Comparison of ENCODE assay signal across 9 cellular contexts in the genomic region with DNA sequence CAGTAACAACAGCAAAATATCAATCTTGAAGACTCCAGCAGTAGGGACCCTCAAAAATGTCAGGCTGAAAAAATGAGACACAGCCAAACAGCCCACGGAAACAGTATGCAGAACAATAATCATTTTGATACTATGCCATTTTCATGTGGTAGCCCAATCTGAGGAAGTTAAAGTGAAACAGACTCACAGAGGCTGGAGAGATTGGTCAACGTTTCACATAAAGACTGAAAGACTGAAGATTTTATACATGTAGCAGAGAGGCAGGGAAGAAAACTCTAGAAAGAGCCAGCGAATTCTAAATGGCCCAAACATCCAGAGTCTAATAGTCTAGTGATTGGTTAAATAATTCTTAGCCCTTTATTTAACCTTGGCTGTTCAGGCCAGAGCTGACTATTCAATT. TPM values are rescaled to one million over a fixed set of nuclear protein-coding genes. Genes with fewer than 3 reads are reported as not detected.
DNase-seq lines count a peak whose midpoint lies in the region; ATAC-seq and TF ChIP-seq lines count a peak whose summit lies in the region.
"Had no signal": no experiment of that assay in that cellular context is flagged by ENCODE, and none has a peak within 500 bp of the region (broad histone marks: within the 10 kb centered on the region; RNA-seq: fewer than 3 reads in every experiment).

No MANE protein-coding gene starts in this region.

- no peak overlapping the region for H3K56ac ChIP-seq in mesendoderm (ENCODE audit: low read length)

- H3K4me1 ChIP-seq in spleen = peaks cover 25 to 56% (median 32%) of the 10 kb centered on the region in 6 donors
- no peaks in the 10 kb centered on the region for H3K4me1 ChIP-seq in mesendoderm (ENCODE audit: control insufficient read depth, low read depth, low read length)

- H3K4me1 Mint-ChIP-seq in brain = peaks cover 42% of the 10 kb centered on the region

- H2AK5ac ChIP-seq in mesendoderm (ENCODE audit: low read length) = no peak overlapping the region

- H4K5ac ChIP-seq in mesendoderm (ENCODE audit: low read length) = no peak overlapping the region

- no peak overlapping the region for H2BK15ac ChIP-seq in mesendoderm (replicated peaks; ENCODE audit: low read depth)

- peak overlapping the region in 3 of 5 experiments; percentile 11 to 64 (median 60) for H3K4me3 Mint-ChIP-seq in brain

- no peak overlapping the region for H4K8ac ChIP-seq in mesendoderm (ENCODE audit: low read depth, low read length)

- H3K27me3 ChIP-seq in spleen (replicated peaks in 1 of 7) (no peaks in the 10 kb centered on the region), mesendoderm (ENCODE audit: insufficient read depth, low read length, poor library complexity) (no peaks in the 10 kb centered on the region)

- no peak for DNase-seq in Right ventricle myocardium superior
- no peak for DNase-seq in cardiac septum (ENCODE audit: low spot score)
- DNase-seq in spleen = no peak
- no peak for DNase-seq in mesendoderm
- no peak for DNase-seq in NCI-H82 (lab: John Stamatoyannopoulos, UW)
- DNase-seq in RWPE1 (ENCODE audit: low spot score) = no peak

- peak overlapping the region in 7 of 8 donors; percentile 27 to 75 (median 70) for H3K27ac ChIP-seq in spleen
- no peak overlapping the region for H3K27ac ChIP-seq in mesendoderm (ENCODE audit: low read depth, low read length)
- H3K27ac ChIP-seq in RWPE1 = no peak overlapping the region
- H3K27ac ChIP-seq: VCaP had no signal

- H3K36me3 ChIP-seq in spleen (peaks cover 0 to 7% (median 0%) of the 10 kb centered on the region in 6 donors), mesendoderm (ENCODE audit: control insufficient read depth, insufficient read depth, low read length) (no peaks in the 10 kb centered on the region)

- intact Hi-C loops in Right ventricle myocardium superior (cut with DNase I) (no loop called here), cardiac septum (cut with DNase I) (no loop called here), spleen (cut with DNase I; ENCODE audit: low total_unique reads) (no loop called here)

- no peak overlapping the region for H3K23ac ChIP-seq in mesendoderm (ENCODE audit: low read length)

- H3K27ac Mint-ChIP-seq in brain = peak overlapping the region in 4 of 5 experiments; percentile 6 to 82 (median 59)

- H2BK120ac ChIP-seq in mesendoderm (ENCODE audit: low read depth, low read length) = no peak overlapping the region

- H3K4me3 ChIP-seq in spleen (peak overlapping the region in 2 of 8 donors; percentile 5 to 19), mesendoderm (ENCODE audit: low read length) (no peak overlapping the region)

- H3K79me1 ChIP-seq in mesendoderm (ENCODE audit: low read length) = no peaks in the 10 kb centered on the region

- CTCF ChIA-PET in RWPE1 (lab: Yijun Ruan, JAX) = no interaction called here

- 7 to 19% (median 12%) methylated on average over 3 of the region's 3 CpGs for WGBS in spleen, 5 donors
- WGBS in mesendoderm (ENCODE audit: extremely low coverage, insufficient coverage, low lambda C conversion rate) = no CpG with 5 or more reads among the region's 3 CpGs

- ATAC-seq in Right ventricle myocardium superior (ENCODE audit: poor library complexity) = peak; percentile 57
- peak; percentile 91 for ATAC-seq in HG03103 (IDR thresholded peaks at IDR 0.05; ENCODE audit: low read depth, unreplicated experiment)

- no peak overlapping the region for H3K18ac ChIP-seq in mesendoderm (ENCODE audit: low read length)

- H3K4me2 ChIP-seq in mesendoderm (ENCODE audit: low read length) = no peak overlapping the region

- H3K9me3 Mint-ChIP-seq in brain = no peaks in the 10 kb centered on the region

- TF ChIP-seq POLR2A in spleen (IDR thresholded peaks at IDR 0.05) = no peak

- no peak overlapping the region for H3K9ac ChIP-seq in mesendoderm (ENCODE audit: low read length)

- POLR2A ChIA-PET in RWPE1 (lab: Yijun Ruan, JAX; ENCODE audit: low non-redundant PET) = no interaction called here

- H3K36me3 Mint-ChIP-seq in brain = peaks cover 4% of the 10 kb centered on the region

- no peaks in the 10 kb centered on the region for H3K9me3 ChIP-seq in spleen

- TF ChIP-seq CTCF in brain (conservative IDR thresholded peaks at IDR 0.05) (no peak), spleen (IDR thresholded peaks at IDR 0.05 in 8 of 11, conservative IDR thresholded peaks at IDR 0.05 in 3 of 11) (no peak), RWPE1 (conservative IDR thresholded peaks at IDR 0.05; ENCODE audit: low read depth) (no peak)

- H3K4ac ChIP-seq in mesendoderm (ENCODE audit: low read depth, low read length) = no peak overlapping the region

- H2BK5ac ChIP-seq in mesendoderm (ENCODE audit: low read length) = no peak overlapping the region

- no peaks in the 10 kb centered on the region for H3K27me3 Mint-ChIP-seq in brain

- no peaks in the 10 kb centered on the region for H3K79me2 ChIP-seq in mesendoderm (ENCODE audit: control insufficient read depth, insufficient read depth, low read length)

RNA-seq across cellular contexts. Expression of a gene that starts 49.4 kb away (rescaled TPM):
- 4.5 TPM for total RNA-seq in Right ventricle myocardium superior
- 4.8 TPM for total RNA-seq in cardiac septum
- 4.5 TPM for polyA plus RNA-seq in brain (ENCODE audit: insufficient read depth, low read depth, low replicate concordance)
- total RNA-seq in spleen = 10 to 100 TPM; 20.8 to 43.4 (median 34.2) TPM
- 1 to 10 TPM; 2.7 to 5.0 (median 3.0) TPM for polyA plus RNA-seq in spleen
- 2.9 TPM for polyA plus RNA-seq in mesendoderm (2013, experiment 1 of 2)
- polyA plus RNA-seq in mesendoderm (2013, experiment 2 of 2) = 3.1 TPM

Comparison
In these comparisons a context has a peak if more than half of its experiments do, and no peak if none do; other contexts are left out.
1. H3K27ac ChIP-seq: peak in spleen (7 of 8); none in mesendoderm (single experiment) and RWPE1 (single experiment).